ENCODE assay signal across 10 cellular contexts in genomic region chr13:20412761-20413355, GRCh38.
A peak's percentile ranks its signal among the peaks of the same experiment; 100 is the strongest.
DNase-seq lines count a peak whose midpoint lies in the region; ATAC-seq and TF ChIP-seq lines count a peak whose summit lies in the region.
"Had no signal": no experiment of that assay in that cellular context is flagged by ENCODE, and none has a peak within 500 bp of the region (broad histone marks: within the 10 kb centered on the region; RNA-seq: fewer than 3 reads in every experiment).

No MANE protein-coding gene starts in this region.

- no peak overlapping the region for H2AK5ac ChIP-seq in trophoblast cell (ENCODE audit: low read length)

- H3K79me2 ChIP-seq in PC-3 (ENCODE audit: low read length) (no peaks in the 10 kb centered on the region), trophoblast cell (ENCODE audit: control insufficient read depth, insufficient read depth, low read length, poor library complexity) (peaks cover 7% of the 10 kb centered on the region)

- H3K18ac ChIP-seq in trophoblast cell (ENCODE audit: low read length): peak overlapping the region; percentile 0

- peak overlapping the region; percentile 58 for H3K4me3 Mint-ChIP-seq in activated CD4-positive, alpha-beta T cell treated with anti-CD3 and anti-CD28 coated beads, Interleukin-2, amount 10 ng/mL, durations not matched to agents 24 days and 14 days

- H4K20me1 ChIP-seq in PC-3 (ENCODE audit: low read length): no peaks in the 10 kb centered on the region

- peak overlapping the region; percentile 0 for H4K8ac ChIP-seq in trophoblast cell (ENCODE audit: low read depth, low read length)

- H3K14ac ChIP-seq in trophoblast cell (ENCODE audit: low read length): no peak overlapping the region

- ATAC-seq in PC-3: no peak
- no peak for ATAC-seq in GM21367 (IDR thresholded peaks at IDR 0.05; ENCODE audit: unreplicated experiment)

- H3K27ac ChIP-seq in PC-3 (ENCODE audit: low read length) (no peak overlapping the region), trophoblast cell (ENCODE audit: low read depth, low read length) (peak overlapping the region; percentile 80), adrenal gland (no peak overlapping the region)

- H3K9me3 ChIP-seq in PC-3 (ENCODE audit: low read length): no peaks in the 10 kb centered on the region
- no peaks in the 10 kb centered on the region for H3K9me3 ChIP-seq in trophoblast cell (ENCODE audit: insufficient read depth, low read depth, low read length)
- H3K9me3 ChIP-seq in adrenal gland (replicated peaks in 1 of 3): no peaks in the 10 kb centered on the region

- H3K9me3 Mint-ChIP-seq in activated CD4-positive, alpha-beta T cell treated with anti-CD3 and anti-CD28 coated beads, Interleukin-2, amount 10 ng/mL, durations not matched to agents 24 days and 14 days: peaks cover 4% of the 10 kb centered on the region

- H3K27me3 ChIP-seq in PC-3 (ENCODE audit: low read length) (no peaks in the 10 kb centered on the region), trophoblast cell (ENCODE audit: insufficient read depth, low read length) (no peaks in the 10 kb centered on the region), adrenal gland (no peaks in the 10 kb centered on the region)

- H3K4me3 ChIP-seq in PC-3 (ENCODE audit: low read length) (no peak overlapping the region), trophoblast cell (ENCODE audit: low read depth, low read length) (no peak overlapping the region), adrenal gland (no peak overlapping the region)

- intact Hi-C loops in activated CD4-positive, alpha-beta T cell treated with anti-CD3 and anti-CD28 coated beads, Interleukin-2, amount 10 ng/mL, durations not matched to agents 24 days and 14 days (cut with micrococcal nuclease): loop anchor here (5.0 to 10.0 kb wide), 2 partner anchors 216 to 1042 kb away; partner anchors contain the start of gene ZDHHC20
- intact Hi-C loops in PC-3 (cut with micrococcal nuclease) (no loop called here), adrenal gland (cut with DNase I) (no loop called here)

- H2BK5ac ChIP-seq in trophoblast cell (ENCODE audit: low read depth, low read length, poor library complexity): no peak overlapping the region

- peak overlapping the region; percentile 72 for H3K27ac Mint-ChIP-seq in activated CD4-positive, alpha-beta T cell treated with anti-CD3 and anti-CD28 coated beads, Interleukin-2, amount 10 ng/mL, durations not matched to agents 24 days and 14 days

- H3K23ac ChIP-seq in trophoblast cell (ENCODE audit: low read length): no peak overlapping the region

- H3K9ac ChIP-seq in PC-3 (ENCODE audit: low read length) (no peak overlapping the region), trophoblast cell (ENCODE audit: low read length) (no peak overlapping the region)

- H4K12ac ChIP-seq in trophoblast cell (ENCODE audit: low read depth, low read length): no peak overlapping the region

- H2BK120ac ChIP-seq in trophoblast cell (ENCODE audit: insufficient read depth, low read length, poor library complexity): peak overlapping the region; percentile 22

- H3K36me3 Mint-ChIP-seq in activated CD4-positive, alpha-beta T cell treated with anti-CD3 and anti-CD28 coated beads, Interleukin-2, amount 10 ng/mL, durations not matched to agents 24 days and 14 days (ENCODE audit: low read depth): peaks cover 10% of the 10 kb centered on the region

- TF ChIP-seq CTCF in PC-3 (conservative IDR thresholded peaks at IDR 0.05; ENCODE audit: low read depth, low read length) (no peak), adrenal gland (IDR thresholded peaks at IDR 0.05) (no peak)

- CTCF ChIA-PET in PC-3 (lab: Charles Lee): no interaction called here

- POLR2A ChIA-PET in PC-3 (lab: Charles Lee; ENCODE audit: unreplicated experiment): no interaction called here

- H3K9me2 ChIP-seq in PC-3 (replicated peaks; ENCODE audit: low read length): no peaks in the 10 kb centered on the region

- H4K91ac ChIP-seq in trophoblast cell (ENCODE audit: low read depth, low read length): peak overlapping the region; percentile 2

- H2AFZ ChIP-seq in PC-3 (ENCODE audit: low read length) (no peak overlapping the region), trophoblast cell (ENCODE audit: insufficient read depth, low read length, poor library complexity) (no peak overlapping the region)

- H3K4me2 ChIP-seq in PC-3 (ENCODE audit: low read length): no peak overlapping the region
- peak overlapping the region; percentile 25 for H3K4me2 ChIP-seq in trophoblast cell (ENCODE audit: low read length)

- peaks cover 6% of the 10 kb centered on the region; the same call in 1 of the 2 replicates for H3K4me1 ChIP-seq in PC-3 (ENCODE audit: insufficient read depth, low read length)
- peaks cover 27 to 45% of the 10 kb centered on the region in 2 experiments for H3K4me1 ChIP-seq in trophoblast cell (ENCODE audit: control insufficient read depth in 1 of 2, insufficient read depth in 2 of 2, low read length in 2 of 2)
- no peaks in the 10 kb centered on the region for H3K4me1 ChIP-seq in adrenal gland (replicated peaks in 1 of 2)

- H3K4ac ChIP-seq in trophoblast cell (ENCODE audit: low read depth, low read length): no peak overlapping the region

- peaks cover 24% of the 10 kb centered on the region for H3K4me1 Mint-ChIP-seq in activated CD4-positive, alpha-beta T cell treated with anti-CD3 and anti-CD28 coated beads, Interleukin-2, amount 10 ng/mL, durations not matched to agents 24 days and 14 days

- no TSS peak for BruUV-seq in PC-3 (replicated peaks; lab: Mats Ljungman, UMichigan)

- DNase-seq in activated CD4-positive, alpha-beta T cell treated with anti-CD3 and anti-CD28 coated beads, Interleukin-2, amount 10 ng/mL, durations not matched to agents 24 days and 14 days: peak; percentile 71
- no peak for DNase-seq in activated CD4-positive, alpha-beta T cell treated with anti-CD3 and anti-CD28 coated beads, Interleukin-2, amount 50 U/mL, for 4 hours
- DNase-seq in PC-3: peak; percentile 13
- peak; percentile 10 for DNase-seq in central memory CD4-positive, alpha-beta T cell
- peak in 1 of 2 donors; percentile 10 for DNase-seq in trophoblast cell
- DNase-seq in NCI-H1694 treated with DMSO at 0.1 percent for 48 hours (lab: John Stamatoyannopoulos, UW): no peak
- DNase-seq in adrenal gland: no peak
- DNase-seq: cortex of kidney, NCI-H524 treated with DMSO at 0.1 percent for 48 hours had no signal

- TF ChIP-seq POLR2A in adrenal gland (IDR thresholded peaks at IDR 0.05): no peak

- peak overlapping the region; percentile 11 for H2BK12ac ChIP-seq in trophoblast cell (ENCODE audit: low read length)

- no peaks in the 10 kb centered on the region for H3F3A ChIP-seq in PC-3 (ENCODE audit: low read length, unreplicated experiment)

- peaks cover 32% of the 10 kb centered on the region for H3K79me1 ChIP-seq in trophoblast cell (ENCODE audit: low read length)

- no peaks in the 10 kb centered on the region for H3K27me3 Mint-ChIP-seq in activated CD4-positive, alpha-beta T cell treated with anti-CD3 and anti-CD28 coated beads, Interleukin-2, amount 10 ng/mL, durations not matched to agents 24 days and 14 days

- no peaks in the 10 kb centered on the region for H3K36me3 ChIP-seq in PC-3 (ENCODE audit: low read depth, low read length)
- no peaks in the 10 kb centered on the region for H3K36me3 ChIP-seq in trophoblast cell (ENCODE audit: control insufficient read depth in 1 of 2, insufficient read depth in 2 of 2, low read length in 2 of 2)
- no peaks in the 10 kb centered on the region for H3K36me3 ChIP-seq in adrenal gland (replicated peaks in 1 of 2)

- no CpG with 5 or more reads among the region's 6 CpGs for WGBS in trophoblast cell (ENCODE audit: extremely low coverage, insufficient coverage, insufficient read length)
- 69 to 77% (median 74%) methylated on average over 6 of the region's 6 CpGs for WGBS in adrenal gland, 4 donors

Comparison
In these comparisons a context has a peak if more than half of its experiments do, and no peak if none do; other contexts are left out.
1. DNase-seq: peak in activated CD4-positive, alpha-beta T cell treated with anti-CD3 and anti-CD28 coated beads, Interleukin-2, amount 10 ng/mL, durations not matched to agents 24 days and 14 days (single experiment), PC-3 (single experiment) and central memory CD4-positive, alpha-beta T cell (single experiment); none in activated CD4-positive, alpha-beta T cell treated with anti-CD3 and anti-CD28 coated beads, Interleukin-2, amount 50 U/mL, for 4 hours (0 of 2), NCI-H1694 treated with DMSO at 0.1 percent for 48 hours (single experiment) and adrenal gland (0 of 7).